ENCODE assay signal across 8 cellular contexts in genomic region chr4:26028793-26029511, GRCh38.
A peak's percentile ranks its signal among the peaks of the same experiment; 100 is the strongest.
DNase-seq lines count a peak whose midpoint lies in the region; ATAC-seq and TF ChIP-seq lines count a peak whose summit lies in the region.

No MANE protein-coding gene starts in this region.

- DNase-seq in Calu3 (peak; percentile 78), choroid plexus epithelial cell (ENCODE audit: low read depth) (peak; percentile 61), right lobe of liver (peak; percentile 65 to 72 (median 67)), NCI-H748 (lab: John Stamatoyannopoulos, UW; ENCODE audit: unreplicated experiment) (no peak)
- DNase-seq in activated CD4-positive, alpha-beta T cell treated with anti-CD3 and anti-CD28 coated beads for 1 hour, result peak; percentile 47
- peak; percentile 47 for DNase-seq in stimulated activated CD8-positive, alpha-beta memory T cell treated with anti-CD3 and anti-CD28 coated beads, Interleukin-12 subunit alpha, Interleukin-12 subunit beta, amount 100 ng/mL, for 24 hours (ENCODE audit: extremely low read depth)

- peak; percentile 91 for ATAC-seq in GM21447 (IDR thresholded peaks at IDR 0.05; ENCODE audit: unreplicated experiment)
- peak; percentile 79 to 89 (median 84) for ATAC-seq in right lobe of liver

- H3K36me3 ChIP-seq in HUES6 (ENCODE audit: control insufficient read depth, insufficient read depth, low read length), result no peaks in the 10 kb centered on the region
- no peaks in the 10 kb centered on the region for H3K36me3 ChIP-seq in right lobe of liver

- CTCF ChIA-PET in Calu3 (lab: Charles Lee), result interaction anchor here (0.7 to 1.2 kb wide), 3 partner anchors 133 to 530 kb away, joined by 3 to 4 read pairs (median 3); no protein-coding TSS in a partner anchor

- H3K36me3 Mint-ChIP-seq in Calu3 (ENCODE audit: insufficient read depth, unreplicated experiment), result no peaks in the 10 kb centered on the region

- H3K9me3 ChIP-seq in HUES6 (ENCODE audit: control insufficient read depth, insufficient read depth, low read depth, low read length), result peaks cover 6% of the 10 kb centered on the region
- H3K9me3 ChIP-seq in right lobe of liver, result no peaks in the 10 kb centered on the region

- no peaks in the 10 kb centered on the region for H3K9me3 Mint-ChIP-seq in Calu3 (ENCODE audit: low read depth, unreplicated experiment)

- H3K27ac ChIP-seq in HUES6 (ENCODE audit: low read depth, low read length), result peak overlapping the region; percentile 93
- H3K27ac ChIP-seq in right lobe of liver, result no peak overlapping the region

- 19% methylated on average over 11 of the region's 38 CpGs for WGBS in right lobe of liver (ENCODE audit: insufficient coverage, low coverage, low lambda C conversion rate, missing lambda C conversion rate)

- no peak overlapping the region for H3K27ac Mint-ChIP-seq in Calu3 (ENCODE audit: unreplicated experiment)

- peaks cover 26% of the 10 kb centered on the region for H3K27me3 Mint-ChIP-seq in Calu3 (ENCODE audit: unreplicated experiment)

- H3K4me3 Mint-ChIP-seq in Calu3 (ENCODE audit: low read depth, unreplicated experiment), result peak overlapping the region; percentile 65

- no peaks in the 10 kb centered on the region for H3K4me1 Mint-ChIP-seq in Calu3 (ENCODE audit: low read depth, unreplicated experiment)

- BruUV-seq in Calu3 (replicated peaks; lab: Mats Ljungman, UMichigan), result no TSS peak

- H3K27me3 ChIP-seq in HUES6 (ENCODE audit: control insufficient read depth, insufficient read depth, low read length) (peaks cover 3% of the 10 kb centered on the region; the same call in 1 of the 2 replicates), right lobe of liver (peaks cover 0 to under 1% of the 10 kb centered on the region in 2 donors)

- peak overlapping the region; percentile 78 for H3K9ac ChIP-seq in HUES6 (ENCODE audit: low read length)

- H3K4me3 ChIP-seq in HUES6 (ENCODE audit: low read depth, low read length) (peak overlapping the region; percentile 52), choroid plexus epithelial cell (ENCODE audit: low read depth, low read length) (no peak overlapping the region), right lobe of liver (no peak overlapping the region)

- H3K4me1 ChIP-seq in HUES6 (ENCODE audit: control insufficient read depth, insufficient read depth, low read length) (peaks cover 27% of the 10 kb centered on the region), right lobe of liver (no peaks in the 10 kb centered on the region)

- TF ChIP-seq CTCF in Calu3 (IDR thresholded peaks at IDR 0.05; ENCODE audit: unreplicated experiment) (peak; percentile 56), choroid plexus epithelial cell (conservative IDR thresholded peaks at IDR 0.05; ENCODE audit: low read depth, low read length) (peak; percentile 78), right lobe of liver (IDR thresholded peaks at IDR 0.05) (peak; percentile 39 to 73 (median 55))

- no peak for TF ChIP-seq POLR2A in right lobe of liver (IDR thresholded peaks at IDR 0.05)

- intact Hi-C loops in Calu3 (cut with micrococcal nuclease; ENCODE audit: unreplicated experiment) (loop anchor here (1.0 to 2.0 kb wide), 2 partner anchors 296 to 381 kb away; no protein-coding TSS in a partner anchor), right lobe of liver (cut with DNase I) (no loop called here)
